ENCODE assay signal across 12 cellular contexts in the genomic region with DNA sequence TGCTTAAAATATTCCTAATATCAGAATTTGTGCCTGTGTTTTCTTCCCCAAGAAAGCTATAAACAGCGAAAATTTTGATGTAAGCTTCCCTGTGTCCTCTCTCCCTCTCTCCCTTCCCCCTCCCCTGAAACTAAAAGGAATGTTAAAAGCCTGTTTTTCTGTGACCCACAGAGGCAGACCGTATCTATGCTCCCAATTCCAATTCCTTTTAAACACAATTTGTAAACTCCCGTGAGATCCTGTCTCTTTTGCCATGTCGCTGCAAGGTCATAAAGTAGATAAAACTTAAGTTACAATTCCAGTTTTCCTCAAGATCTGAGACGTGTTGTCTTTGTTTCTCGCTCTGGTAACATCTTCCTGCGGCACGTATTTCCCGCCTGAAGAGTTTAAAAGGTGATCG. TPM values are rescaled to one million over a fixed set of nuclear protein-coding genes. Genes with fewer than 3 reads are reported as not detected.
"Had no signal": no experiment of that assay in that cellular context is flagged by ENCODE, and none has a peak within 500 bp of the region (broad histone marks: within the 10 kb centered on the region; RNA-seq: fewer than 3 reads in every experiment).

No MANE protein-coding gene starts in this region.

- H3K36me3 ChIP-seq: esophagus muscularis mucosa, lower lobe of right lung had no signal

- H3K27ac ChIP-seq: esophagus muscularis mucosa, foreskin keratinocyte, lower lobe of right lung, parathyroid adenoma had no signal

- H3K79me2 ChIP-seq: parathyroid adenoma had no signal

- H3K4me3 ChIP-seq: esophagus muscularis mucosa, lower lobe of right lung, mucosa of descending colon had no signal

- DNase-seq: activated naive CD4-positive, alpha-beta T cell treated with anti-CD3 and anti-CD28 coated beads, Interleukin-2, amount 50 U/mL, for 16 hours; activated T-cell treated with anti-CD3 and anti-CD28 coated beads, Interleukin-2, amount 50 U/mL, for 1 hour; amniotic stem cell; foreskin keratinocyte; lower lobe of right lung; mucosa of descending colon; natural killer cell; SIG-M5; stimulated activated CD4-positive, alpha-beta T cell treated with anti-CD3 and anti-CD28 coated beads, Interleukin-15, amount 100 ng/mL, for 24 hours had no signal

- H3K9me3 Mint-ChIP-seq: natural killer cell had no signal

- FAIRE-seq: endometrium had no signal

- H3K4me1 Mint-ChIP-seq: natural killer cell had no signal

- H3K4me1 ChIP-seq: lower lobe of right lung, parathyroid adenoma had no signal

- H3K27me3 ChIP-seq: foreskin keratinocyte had no signal

- H3K9me3 ChIP-seq: esophagus muscularis mucosa, lower lobe of right lung, mucosa of descending colon had no signal

- H3K36me3 Mint-ChIP-seq: natural killer cell had no signal

- H3K9ac ChIP-seq: parathyroid adenoma had no signal

- H3K4me3 Mint-ChIP-seq: natural killer cell had no signal

- H2AFZ ChIP-seq: parathyroid adenoma had no signal

- H3K27ac Mint-ChIP-seq: natural killer cell had no signal

RNA-seq across cellular contexts. Expression of a gene that starts 23.3 kb away (rescaled TPM):
- total RNA-seq: esophagus muscularis mucosa had no signal
